Comparison of ENCODE assay signal across 8 cellular contexts in the genomic region with DNA sequence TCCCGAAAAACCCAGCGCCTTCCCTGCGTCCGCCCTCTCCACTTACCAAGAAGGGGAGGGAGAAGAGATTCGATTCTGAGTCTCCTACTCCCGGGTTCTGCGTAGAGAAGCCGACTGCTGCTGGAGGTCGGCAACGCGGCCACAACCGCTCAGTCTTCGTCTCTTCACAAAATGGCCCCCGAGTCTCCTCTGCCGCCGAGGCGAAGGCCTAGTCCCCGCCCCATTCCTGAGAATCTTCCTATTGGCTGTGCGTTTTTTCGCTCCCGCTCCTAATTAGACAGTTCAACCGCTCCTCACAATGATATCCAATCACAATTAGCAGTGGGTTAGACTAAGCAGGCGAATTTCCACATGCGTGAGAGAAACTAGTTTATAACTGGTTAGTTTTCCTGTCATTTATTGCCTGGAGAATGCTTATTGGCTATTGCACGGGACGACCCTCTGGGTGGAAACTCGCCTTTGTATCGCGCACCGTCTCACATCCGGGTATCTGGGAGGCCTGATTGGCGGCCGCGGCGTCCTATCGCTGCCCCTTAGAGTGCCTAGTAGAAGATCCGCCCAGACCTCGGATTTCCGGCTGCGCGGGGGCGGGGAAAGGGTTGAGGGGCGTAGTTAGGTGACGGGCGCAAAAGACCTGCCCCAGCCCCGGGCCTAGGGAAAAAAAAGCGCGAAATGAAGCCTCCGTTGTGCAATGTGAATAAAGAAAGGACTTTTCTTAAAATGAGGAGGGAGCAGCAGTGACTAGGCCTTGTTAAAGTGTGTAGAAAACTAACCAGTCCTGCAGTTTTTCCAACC.
DNase-seq lines count a peak whose midpoint lies in the region; ATAC-seq and FAIRE-seq lines count a peak whose summit lies in the region.

TSS of gene HNRNPC (minus strand) at position 191 of the 795 bp plus-strand sequence. CDS start 35,249 bp downstream, outside the sequence.

- H3K4me1 Mint-ChIP-seq in effector memory CD8-positive, alpha-beta T cell (ENCODE audit: low read depth in 2 of 2), result peaks cover 32 to 39% of the 10 kb centered on the region in 2 donors

- FAIRE-seq in HTR-8/SVneo (lab: Jason Lieb, UNC), result peak; percentile 74

- H3K9me3 Mint-ChIP-seq in effector memory CD8-positive, alpha-beta T cell, result no peaks in the 10 kb centered on the region

- peak; percentile 86 for ATAC-seq in GM21367 (IDR thresholded peaks at IDR 0.05; ENCODE audit: unreplicated experiment)
- ATAC-seq in effector memory CD8-positive, alpha-beta T cell (replicated peaks), result peak; percentile 88

- peaks cover 62% of the 10 kb centered on the region for H3K36me3 Mint-ChIP-seq in effector memory CD8-positive, alpha-beta T cell (ENCODE audit: insufficient read depth)

- H3K27ac Mint-ChIP-seq in effector memory CD8-positive, alpha-beta T cell, result peak within 1 kb of the TSS; percentile 97

- DNase-seq in COLO829 (ENCODE audit: low spot score) (peak; percentile 97), HTR-8/SVneo (ENCODE audit: insufficient read length, low spot score) (peak; percentile 98), NOMO-1 treated with dmso at 0.1 percent for 144 hours (lab: John Stamatoyannopoulos, UW; ENCODE audit: unreplicated experiment) (peak; percentile 100), medulla oblongata (ENCODE audit: extremely low spot score) (peak; percentile 100)
- DNase-seq in activated CD8-positive, alpha-beta memory T cell treated with anti-CD3 and anti-CD28 coated beads for 48 hours (ENCODE audit: low read depth in 2 of 3, low spot score in 2 of 3), result peak; percentile 99 to 100 (median 100)
- DNase-seq in effector memory CD8-positive, alpha-beta T cell, result peak; percentile 100
- peak; percentile 100 for DNase-seq in stimulated activated CD8-positive, alpha-beta memory T cell treated with anti-CD3 and anti-CD28 coated beads, Interleukin-12 subunit alpha, Interleukin-12 subunit beta, amount 100 ng/mL, for 1 hour (ENCODE audit: low read depth)

- H3K27me3 Mint-ChIP-seq in effector memory CD8-positive, alpha-beta T cell, result no peaks in the 10 kb centered on the region

- peak within 1 kb of the TSS; percentile 94 for H3K4me3 Mint-ChIP-seq in effector memory CD8-positive, alpha-beta T cell

Comparison
In these comparisons a context has a peak if more than half of its experiments do, and no peak if none do; other contexts are left out.
1. Peak in every context shown above with its lines: DNase-seq and ATAC-seq.